ENCODE assay signal across 8 cellular contexts in the genomic region with DNA sequence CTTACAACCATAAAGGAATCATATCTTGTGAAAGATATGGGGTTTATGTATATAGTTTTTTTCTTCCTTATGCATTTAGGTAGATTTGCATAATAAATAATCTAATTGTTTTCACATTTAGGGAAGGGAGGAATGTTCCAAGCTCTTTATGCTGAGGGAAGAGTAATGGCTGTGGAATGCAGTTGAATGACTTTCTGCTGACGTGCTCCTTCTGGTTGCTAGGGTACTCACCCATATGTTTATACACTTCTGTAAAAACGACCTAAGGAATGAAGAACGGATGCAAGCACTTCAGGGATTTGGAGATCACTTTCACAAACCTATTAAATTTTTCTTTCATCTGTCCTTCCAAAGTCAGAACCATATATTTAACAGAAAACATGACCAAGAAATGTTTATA. TPM values are rescaled to one million over a fixed set of nuclear protein-coding genes. Genes with fewer than 3 reads are reported as not detected.
DNase-seq lines count a peak whose midpoint lies in the region; ATAC-seq, FAIRE-seq and TF ChIP-seq lines count a peak whose summit lies in the region.

No MANE protein-coding gene starts in this region.

- H3K9ac ChIP-seq in mammary epithelial cell (ENCODE audit: insufficient read depth, low read length): peak overlapping the region; percentile 90

- no peaks in the 10 kb centered on the region for H3K79me2 ChIP-seq in mammary epithelial cell (ENCODE audit: insufficient read depth, low read length)

- no TSS peak for BruUV-seq in mammary epithelial cell (replicated peaks; lab: Mats Ljungman, UMichigan)

- CTCF ChIA-PET in mammary epithelial cell (lab: Charles Lee; ENCODE audit: low non-redundant PET): no interaction called here

- TF ChIP-seq CTCF in mammary epithelial cell (conservative IDR thresholded peaks at IDR 0.05 in 1 of 2, IDR thresholded peaks at IDR 0.05 in 1 of 2; ENCODE audit: extremely low read depth in 1 of 2, insufficient read depth in 1 of 2, low read depth in 1 of 2, low read length in 2 of 2): no peak

- H3K4me2 ChIP-seq in mammary epithelial cell (ENCODE audit: insufficient read depth, low read depth, low read length): peak overlapping the region; percentile 65

- peak; percentile 96 for DNase-seq in A172 (ENCODE audit: low spot score)
- peak; percentile 87 for DNase-seq in HTR-8/SVneo (ENCODE audit: insufficient read length, low spot score)
- DNase-seq in mammary epithelial cell: peak; percentile 92
- peak; percentile 97 for DNase-seq in kidney tubule cell (ENCODE audit: low spot score)
- no peak for DNase-seq in stimulated activated CD4-positive, alpha-beta T cell treated with anti-CD3 and anti-CD28 coated beads, Interleukin-4, amount 100 ng/mL, for 1 hour
- no peak for DNase-seq in anterior cingulate cortex (lab: John Stamatoyannopoulos, UW)
- no peak for DNase-seq in midbrain (lab: John Stamatoyannopoulos, UW)

- no peak for ATAC-seq in GM21447 (IDR thresholded peaks at IDR 0.05; ENCODE audit: unreplicated experiment)

- H3K9me3 ChIP-seq in mammary epithelial cell (replicated peaks; ENCODE audit: insufficient read depth, low read length): no peaks in the 10 kb centered on the region

- intact Hi-C loops in mammary epithelial cell (cut with micrococcal nuclease): loop anchor here (1.0 kb wide), 4 partner anchors 15 to 30 kb away; no protein-coding TSS in a partner anchor

- H4K20me1 ChIP-seq in mammary epithelial cell (ENCODE audit: insufficient read depth, low read length): no peaks in the 10 kb centered on the region

- FAIRE-seq in HTR-8/SVneo (lab: Jason Lieb, UNC): no peak

- dilution Hi-C loops in mammary epithelial cell (cut with HindIII; ENCODE audit: low sequenced_read_pairs): no loop called here

- WGBS in mammary epithelial cell (ENCODE audit: low coverage, missing lambda C conversion rate): 0% methylated on average over 3 of the region's 3 CpGs

- no peaks in the 10 kb centered on the region for H3K27me3 ChIP-seq in mammary epithelial cell (ENCODE audit: insufficient read depth, low read length)

- H3K4me3 ChIP-seq in mammary epithelial cell (replicated peaks in 1 of 3; ENCODE audit: insufficient read depth in 1 of 3, low read depth in 2 of 3, low read length in 3 of 3): peak overlapping the region in 1 of 3 experiments; percentile 17

- peaks cover 41% of the 10 kb centered on the region for H3K4me1 ChIP-seq in mammary epithelial cell (ENCODE audit: insufficient read depth, low read length)

- peak overlapping the region; percentile 100 for H3K27ac ChIP-seq in mammary epithelial cell (ENCODE audit: insufficient read depth, low read depth, low read length)

- H3K36me3 ChIP-seq in mammary epithelial cell (ENCODE audit: insufficient read depth, low read length): no peaks in the 10 kb centered on the region

- H2AFZ ChIP-seq in mammary epithelial cell (ENCODE audit: low read depth, low read length): no peak overlapping the region

- in situ Hi-C loops in mammary epithelial cell (cut with MboI; ENCODE audit: low sequenced_read_pairs in 2 of 2): no loop called here

RNA-seq across cellular contexts. Expression of gene PPP4R1, which starts 29.2 kb away (rescaled TPM):
- 107 and 125 TPM in 2 replicates for total RNA-seq in A172 (2014; rRNA removed; shearing (Covaris generic))
- total RNA-seq in mammary epithelial cell: 100 to 1,000 TPM in 1 of 2 donors, 10 to 100 TPM in 1; 89.7 to 163 TPM
- 133 TPM for polyA plus RNA-seq in mammary epithelial cell
- polyA minus RNA-seq in mammary epithelial cell: 117 TPM

Comparison
In these comparisons a context has a peak if more than half of its experiments do, and no peak if none do; other contexts are left out.
1. DNase-seq: peak in A172 (single experiment), HTR-8/SVneo (single experiment), mammary epithelial cell (single experiment) and kidney tubule cell (single experiment); none in stimulated activated CD4-positive, alpha-beta T cell treated with anti-CD3 and anti-CD28 coated beads, Interleukin-4, amount 100 ng/mL, for 1 hour (single experiment), anterior cingulate cortex (0 of 58) and midbrain (single experiment).